ENCODE assay signal across 29 cellular contexts in the genomic region with DNA sequence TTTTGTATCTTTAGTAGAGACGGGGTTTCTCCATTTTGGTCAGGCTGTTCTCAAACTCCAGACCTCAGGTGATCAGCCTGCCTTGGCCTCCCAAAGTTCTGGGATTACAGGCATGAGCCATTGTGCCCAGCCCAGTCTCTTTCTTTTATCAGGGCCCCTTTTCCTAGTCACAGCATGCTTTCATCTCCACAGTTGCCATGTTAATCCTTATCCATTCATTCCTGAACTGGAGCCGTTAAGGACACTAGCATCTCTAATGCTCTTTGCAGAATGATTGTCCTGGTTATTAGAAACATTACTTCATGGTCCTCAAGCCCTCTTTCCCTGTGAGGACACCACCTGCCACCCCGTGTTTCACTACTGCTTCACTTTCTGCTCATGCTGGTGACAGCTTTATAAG.
"Had no signal": no experiment of that assay in that cellular context is flagged by ENCODE, and none has a peak within 500 bp of the region (broad histone marks: within the 10 kb centered on the region; RNA-seq: fewer than 3 reads in every experiment).

No MANE protein-coding gene starts in this region.

- H3K27ac ChIP-seq: adrenal gland, body of pancreas, esophagus muscularis mucosa, foreskin keratinocyte, gastrocnemius medialis, heart left ventricle had no signal

- ATAC-seq: activated CD4-positive, CD25-positive, alpha-beta regulatory T cell treated with anti-CD3 and anti-CD28 coated beads, Interleukin-2, amount 50 U/mL, for 24 hours; activated CD8-positive, alpha-beta T cell treated with anti-CD3 and anti-CD28 coated beads for 36 hours; activated naive CD8-positive, alpha-beta T cell treated with anti-CD3 and anti-CD28 coated beads, Interleukin-2, amount 50 U/mL, for 24 hours; activated T-cell treated with anti-CD3 and anti-CD28 coated beads, Interleukin-2, amount 50 U/mL, for 4 hours; activated T-helper 17 cell treated with anti-CD3 and anti-CD28 coated beads, Interleukin-2, amount 50 U/mL, for 72 hours; body of pancreas; effector memory CD8-positive, alpha-beta T cell; foreskin keratinocyte; gastrocnemius medialis; heart left ventricle had no signal

- H3K36me3 ChIP-seq: adrenal gland, esophagus muscularis mucosa, gastrocnemius medialis, heart left ventricle had no signal

- H3K27me3 ChIP-seq: adrenal gland, body of pancreas, esophagus muscularis mucosa, foreskin keratinocyte, gastrocnemius medialis, heart left ventricle had no signal

- DNase-seq: activated B cell treated with CpG ODN at 0.5 μM for 24 hours; activated CD4-positive, alpha-beta T cell treated with anti-CD3 and anti-CD28 coated beads for 48 hours; activated CD4-positive, alpha-beta T cell treated with anti-CD3 and anti-CD28 coated beads, Interleukin-2, amount 50 U/mL, for 1 hour; activated CD4-positive, alpha-beta T cell treated with anti-CD3 and anti-CD28 coated beads, Interleukin-2, amount 50 U/mL, for 48 hours; activated CD8-positive, alpha-beta memory T cell treated with anti-CD3 and anti-CD28 coated beads for 24 hours; activated CD8-positive, alpha-beta T cell treated with anti-CD3 and anti-CD28 coated beads for 36 hours; activated effector memory CD4-positive, alpha-beta T cell treated with Interleukin-2 at 50 U/mL for 16 hours; activated naive CD4-positive, alpha-beta T cell treated with anti-CD3 and anti-CD28 coated beads for 36 hours; activated naive CD8-positive, alpha-beta T cell treated with anti-CD3 and anti-CD28 coated beads for 36 hours; activated naive CD8-positive, alpha-beta T cell treated with anti-CD3 and anti-CD28 coated beads, Interleukin-2, amount 50 U/mL, for 24 hours; activated T-cell treated with anti-CD3 and anti-CD28 coated beads, Interleukin-2, amount 50 U/mL, for 4 hours; adrenal gland; amygdala; aorta; body of pancreas; caudate nucleus; cortex of kidney; dermis blood vessel endothelial cell; effector CD4-positive, alpha-beta T cell; effector memory CD8-positive, alpha-beta T cell; erythroblast; foreskin keratinocyte; gastrocnemius medialis; glutamatergic neuron; heart left ventricle; T-helper 2 cell had no signal

- H3K4me1 ChIP-seq: adrenal gland, body of pancreas, esophagus muscularis mucosa, foreskin keratinocyte, gastrocnemius medialis, heart left ventricle had no signal

- H3K4me3 ChIP-seq: adrenal gland, body of pancreas, esophagus muscularis mucosa, gastrocnemius medialis, heart left ventricle had no signal

- H3K9me3 ChIP-seq: adrenal gland, body of pancreas, esophagus muscularis mucosa, gastrocnemius medialis, heart left ventricle had no signal
